1 cellular context compared by ENCODE assay signal in the genomic region with DNA sequence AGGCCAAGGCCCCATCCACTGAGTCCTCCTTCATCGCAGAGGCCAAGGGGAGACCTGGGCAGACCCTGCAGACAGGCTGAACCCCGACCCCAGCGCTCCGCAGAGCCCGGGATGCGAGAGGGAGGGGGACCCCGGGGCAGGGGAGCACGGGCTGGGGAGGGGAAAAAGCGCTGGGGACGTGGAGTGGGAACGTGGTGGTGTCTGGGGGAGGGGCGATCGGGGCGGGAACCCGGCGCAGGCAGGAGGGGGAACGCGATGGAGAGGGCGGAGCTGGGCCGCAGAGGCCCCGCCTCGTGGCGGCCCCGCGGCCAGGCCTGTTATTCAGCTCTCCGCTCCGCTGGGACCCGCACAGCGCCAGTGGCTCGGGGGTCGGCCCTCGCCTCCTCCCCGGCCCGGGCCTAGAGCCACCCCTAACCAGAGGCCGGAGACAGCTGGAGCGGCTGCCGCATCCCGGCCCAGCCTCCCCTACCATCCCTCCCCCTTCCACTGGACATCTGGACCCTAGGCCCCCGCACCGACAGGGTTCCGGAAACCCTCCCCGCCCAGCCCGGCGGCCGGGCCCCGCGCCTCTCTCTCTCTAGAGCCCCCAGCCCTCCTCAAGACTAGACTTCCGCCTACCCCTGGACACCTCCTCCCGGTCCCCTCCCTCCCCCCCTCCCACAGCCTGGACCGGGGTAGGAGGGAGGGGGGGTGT.
TF ChIP-seq lines count a peak whose summit lies in the region.

Gene ARHGEF25, plus strand, starts transcription at position 320 of the 694 bp plus-strand sequence. CDS start 460 bp downstream, outside the sequence.

TF ChIP-seq in liver, 16 proteins besides CTCF, POLR2A, EP300 and RAD21:
- TF ChIP-seq, protein P1, sequence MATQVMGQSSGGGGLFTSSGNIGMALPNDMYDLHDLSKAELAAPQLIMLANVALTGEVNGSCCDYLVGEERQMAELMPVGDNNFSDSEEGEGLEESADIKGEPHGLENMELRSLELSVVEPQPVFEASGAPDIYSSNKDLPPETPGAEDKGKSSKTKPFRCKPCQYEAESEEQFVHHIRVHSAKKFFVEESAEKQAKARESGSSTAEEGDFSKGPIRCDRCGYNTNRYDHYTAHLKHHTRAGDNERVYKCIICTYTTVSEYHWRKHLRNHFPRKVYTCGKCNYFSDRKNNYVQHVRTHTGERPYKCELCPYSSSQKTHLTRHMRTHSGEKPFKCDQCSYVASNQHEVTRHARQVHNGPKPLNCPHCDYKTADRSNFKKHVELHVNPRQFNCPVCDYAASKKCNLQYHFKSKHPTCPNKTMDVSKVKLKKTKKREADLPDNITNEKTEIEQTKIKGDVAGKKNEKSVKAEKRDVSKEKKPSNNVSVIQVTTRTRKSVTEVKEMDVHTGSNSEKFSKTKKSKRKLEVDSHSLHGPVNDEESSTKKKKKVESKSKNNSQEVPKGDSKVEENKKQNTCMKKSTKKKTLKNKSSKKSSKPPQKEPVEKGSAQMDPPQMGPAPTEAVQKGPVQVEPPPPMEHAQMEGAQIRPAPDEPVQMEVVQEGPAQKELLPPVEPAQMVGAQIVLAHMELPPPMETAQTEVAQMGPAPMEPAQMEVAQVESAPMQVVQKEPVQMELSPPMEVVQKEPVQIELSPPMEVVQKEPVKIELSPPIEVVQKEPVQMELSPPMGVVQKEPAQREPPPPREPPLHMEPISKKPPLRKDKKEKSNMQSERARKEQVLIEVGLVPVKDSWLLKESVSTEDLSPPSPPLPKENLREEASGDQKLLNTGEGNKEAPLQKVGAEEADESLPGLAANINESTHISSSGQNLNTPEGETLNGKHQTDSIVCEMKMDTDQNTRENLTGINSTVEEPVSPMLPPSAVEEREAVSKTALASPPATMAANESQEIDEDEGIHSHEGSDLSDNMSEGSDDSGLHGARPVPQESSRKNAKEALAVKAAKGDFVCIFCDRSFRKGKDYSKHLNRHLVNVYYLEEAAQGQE (IDR thresholded peaks at IDR 0.05), result no peak
- TF ChIP-seq FOXA2 (IDR thresholded peaks at IDR 0.05) (no peak), RXRA (IDR thresholded peaks at IDR 0.05) (no peak)
